ENCODE assay signal across 2 cellular contexts in the genomic region with DNA sequence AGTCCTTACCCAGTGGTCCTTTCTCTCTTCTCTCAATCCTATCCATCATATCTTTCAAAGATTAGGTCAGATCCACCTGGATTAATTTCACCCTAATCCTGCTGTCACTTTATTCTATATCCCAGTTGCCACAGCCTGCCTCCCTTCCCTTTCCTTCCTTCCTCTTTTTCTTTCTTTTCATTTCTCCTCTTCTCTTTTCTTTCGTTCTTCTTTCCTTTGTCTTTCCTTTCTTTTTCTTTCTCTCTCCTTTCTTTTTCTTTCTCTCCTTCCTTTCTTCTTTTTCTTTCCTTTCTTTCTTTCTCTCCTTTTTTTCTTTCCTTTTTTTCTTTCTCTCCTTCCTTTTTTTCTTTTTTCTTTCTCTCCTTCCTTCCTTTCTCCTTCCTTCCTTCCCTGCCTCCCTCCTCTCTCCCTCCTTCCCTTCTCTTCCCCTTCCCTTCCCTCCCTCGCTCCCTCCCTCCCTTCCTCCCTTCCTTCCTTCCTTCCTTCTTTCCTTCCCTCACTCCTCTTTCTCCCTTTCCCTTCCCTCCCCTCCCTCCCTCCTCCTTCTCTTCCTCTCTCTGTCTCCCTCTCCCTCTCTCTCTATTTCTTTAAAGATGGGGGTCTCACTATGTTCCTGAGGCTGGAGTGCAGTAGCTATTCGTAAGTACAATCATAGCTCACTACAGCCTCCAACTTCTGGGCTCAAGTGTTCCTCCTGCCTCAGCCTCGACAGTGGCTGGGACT.
TF ChIP-seq lines count a peak whose summit lies in the region.

No MANE protein-coding gene starts in this region.

TF ChIP-seq in HEK293, 187 proteins besides CTCF, POLR2A, EP300 and RAD21:
- no peak for TF ChIP-seq ZNF549 (tag by site-specific recombination; IDR thresholded peaks at IDR 0.05)
- TF ChIP-seq PRDM1 (tag by site-specific recombination; IDR thresholded peaks at IDR 0.05): peak; percentile 95
- no peak for TF ChIP-seq KLF8 (tag by site-specific recombination; IDR thresholded peaks at IDR 0.05)
- no peak for TF ChIP-seq ZNF16 (tag by site-specific recombination; IDR thresholded peaks at IDR 0.05; ENCODE audit: low read depth)
- TF ChIP-seq ZNF561 (tag by site-specific recombination; IDR thresholded peaks at IDR 0.05; ENCODE audit: borderline replicate concordance): no peak
- TF ChIP-seq KLF16 (tag by site-specific recombination; IDR thresholded peaks at IDR 0.05): no peak
- peak; percentile 95 for TF ChIP-seq ZNF366 (tag by site-specific recombination; conservative IDR thresholded peaks at IDR 0.05)
- TF ChIP-seq, protein P1, sequence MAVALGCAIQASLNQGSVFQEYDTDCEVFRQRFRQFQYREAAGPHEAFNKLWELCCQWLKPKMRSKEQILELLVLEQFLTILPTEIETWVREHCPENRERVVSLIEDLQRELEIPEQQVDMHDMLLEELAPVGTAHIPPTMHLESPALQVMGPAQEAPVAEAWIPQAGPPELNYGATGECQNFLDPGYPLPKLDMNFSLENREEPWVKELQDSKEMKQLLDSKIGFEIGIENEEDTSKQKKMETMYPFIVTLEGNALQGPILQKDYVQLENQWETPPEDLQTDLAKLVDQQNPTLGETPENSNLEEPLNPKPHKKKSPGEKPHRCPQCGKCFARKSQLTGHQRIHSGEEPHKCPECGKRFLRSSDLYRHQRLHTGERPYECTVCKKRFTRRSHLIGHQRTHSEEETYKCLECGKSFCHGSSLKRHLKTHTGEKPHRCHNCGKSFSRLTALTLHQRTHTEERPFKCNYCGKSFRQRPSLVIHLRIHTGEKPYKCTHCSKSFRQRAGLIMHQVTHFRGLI (tag by site-specific recombination; IDR thresholded peaks at IDR 0.05): no peak
- TF ChIP-seq, protein P2, sequence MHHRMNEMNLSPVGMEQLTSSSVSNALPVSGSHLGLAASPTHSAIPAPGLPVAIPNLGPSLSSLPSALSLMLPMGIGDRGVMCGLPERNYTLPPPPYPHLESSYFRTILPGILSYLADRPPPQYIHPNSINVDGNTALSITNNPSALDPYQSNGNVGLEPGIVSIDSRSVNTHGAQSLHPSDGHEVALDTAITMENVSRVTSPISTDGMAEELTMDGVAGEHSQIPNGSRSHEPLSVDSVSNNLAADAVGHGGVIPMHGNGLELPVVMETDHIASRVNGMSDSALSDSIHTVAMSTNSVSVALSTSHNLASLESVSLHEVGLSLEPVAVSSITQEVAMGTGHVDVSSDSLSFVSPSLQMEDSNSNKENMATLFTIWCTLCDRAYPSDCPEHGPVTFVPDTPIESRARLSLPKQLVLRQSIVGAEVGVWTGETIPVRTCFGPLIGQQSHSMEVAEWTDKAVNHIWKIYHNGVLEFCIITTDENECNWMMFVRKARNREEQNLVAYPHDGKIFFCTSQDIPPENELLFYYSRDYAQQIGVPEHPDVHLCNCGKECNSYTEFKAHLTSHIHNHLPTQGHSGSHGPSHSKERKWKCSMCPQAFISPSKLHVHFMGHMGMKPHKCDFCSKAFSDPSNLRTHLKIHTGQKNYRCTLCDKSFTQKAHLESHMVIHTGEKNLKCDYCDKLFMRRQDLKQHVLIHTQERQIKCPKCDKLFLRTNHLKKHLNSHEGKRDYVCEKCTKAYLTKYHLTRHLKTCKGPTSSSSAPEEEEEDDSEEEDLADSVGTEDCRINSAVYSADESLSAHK (tag by site-specific recombination; IDR thresholded peaks at IDR 0.05): no peak
- no peak for TF ChIP-seq ZNF202 (tag by site-specific recombination; IDR thresholded peaks at IDR 0.05; ENCODE audit: borderline replicate concordance)
- TF ChIP-seq ZBTB17 (tag by site-specific recombination; IDR thresholded peaks at IDR 0.05): no peak
- no peak for TF ChIP-seq IKZF3 (tag by site-specific recombination; IDR thresholded peaks at IDR 0.05)

TF ChIP-seq in K562, 482 proteins besides CTCF, POLR2A, EP300 and RAD21:
- TF ChIP-seq THRAP3 (IDR thresholded peaks at IDR 0.05; ENCODE audit: borderline replicate concordance): no peak
- TF ChIP-seq, protein P3, sequence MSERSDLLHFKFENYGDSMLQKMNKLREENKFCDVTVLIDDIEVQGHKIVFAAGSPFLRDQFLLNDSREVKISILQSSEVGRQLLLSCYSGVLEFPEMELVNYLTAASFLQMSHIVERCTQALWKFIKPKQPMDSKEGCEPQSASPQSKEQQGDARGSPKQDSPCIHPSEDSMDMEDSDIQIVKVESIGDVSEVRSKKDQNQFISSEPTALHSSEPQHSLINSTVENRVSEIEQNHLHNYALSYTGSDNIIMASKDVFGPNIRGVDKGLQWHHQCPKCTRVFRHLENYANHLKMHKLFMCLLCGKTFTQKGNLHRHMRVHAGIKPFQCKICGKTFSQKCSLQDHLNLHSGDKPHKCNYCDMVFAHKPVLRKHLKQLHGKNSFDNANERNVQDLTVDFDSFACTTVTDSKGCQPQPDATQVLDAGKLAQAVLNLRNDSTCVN (CRISPR knock-in tag; IDR thresholded peaks at IDR 0.05): 0 out of 2 replicates have a peak, but pooled peaks have one; percentile 6
- no peak for TF ChIP-seq SP1 (CRISPR knock-in tag; IDR thresholded peaks at IDR 0.05)
- no peak for TF ChIP-seq HIVEP1 (CRISPR knock-in tag; IDR thresholded peaks at IDR 0.05)
- TF ChIP-seq, protein P4, sequence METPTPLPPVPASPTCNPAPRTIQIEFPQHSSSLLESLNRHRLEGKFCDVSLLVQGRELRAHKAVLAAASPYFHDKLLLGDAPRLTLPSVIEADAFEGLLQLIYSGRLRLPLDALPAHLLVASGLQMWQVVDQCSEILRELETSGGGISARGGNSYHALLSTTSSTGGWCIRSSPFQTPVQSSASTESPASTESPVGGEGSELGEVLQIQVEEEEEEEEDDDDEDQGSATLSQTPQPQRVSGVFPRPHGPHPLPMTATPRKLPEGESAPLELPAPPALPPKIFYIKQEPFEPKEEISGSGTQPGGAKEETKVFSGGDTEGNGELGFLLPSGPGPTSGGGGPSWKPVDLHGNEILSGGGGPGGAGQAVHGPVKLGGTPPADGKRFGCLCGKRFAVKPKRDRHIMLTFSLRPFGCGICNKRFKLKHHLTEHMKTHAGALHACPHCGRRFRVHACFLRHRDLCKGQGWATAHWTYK (CRISPR knock-in tag; IDR thresholded peaks at IDR 0.05): no peak
- TF ChIP-seq ZNF3 (CRISPR knock-in tag; IDR thresholded peaks at IDR 0.05): no peak
- TF ChIP-seq, protein P5, sequence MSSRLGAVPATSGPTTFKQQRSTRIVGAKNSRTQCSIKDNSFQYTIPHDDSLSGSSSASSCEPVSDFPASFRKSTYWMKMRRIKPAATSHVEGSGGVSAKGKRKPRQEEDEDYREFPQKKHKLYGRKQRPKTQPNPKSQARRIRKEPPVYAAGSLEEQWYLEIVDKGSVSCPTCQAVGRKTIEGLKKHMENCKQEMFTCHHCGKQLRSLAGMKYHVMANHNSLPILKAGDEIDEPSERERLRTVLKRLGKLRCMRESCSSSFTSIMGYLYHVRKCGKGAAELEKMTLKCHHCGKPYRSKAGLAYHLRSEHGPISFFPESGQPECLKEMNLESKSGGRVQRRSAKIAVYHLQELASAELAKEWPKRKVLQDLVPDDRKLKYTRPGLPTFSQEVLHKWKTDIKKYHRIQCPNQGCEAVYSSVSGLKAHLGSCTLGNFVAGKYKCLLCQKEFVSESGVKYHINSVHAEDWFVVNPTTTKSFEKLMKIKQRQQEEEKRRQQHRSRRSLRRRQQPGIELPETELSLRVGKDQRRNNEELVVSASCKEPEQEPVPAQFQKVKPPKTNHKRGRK (tag; IDR thresholded peaks at IDR 0.05): peak; percentile 99
- TF ChIP-seq CC2D1A (IDR thresholded peaks at IDR 0.05): no peak
TF ChIP-seq in K562: peak in this region for 2.
